18 cellular contexts compared by ENCODE assay signal in the genomic region with DNA sequence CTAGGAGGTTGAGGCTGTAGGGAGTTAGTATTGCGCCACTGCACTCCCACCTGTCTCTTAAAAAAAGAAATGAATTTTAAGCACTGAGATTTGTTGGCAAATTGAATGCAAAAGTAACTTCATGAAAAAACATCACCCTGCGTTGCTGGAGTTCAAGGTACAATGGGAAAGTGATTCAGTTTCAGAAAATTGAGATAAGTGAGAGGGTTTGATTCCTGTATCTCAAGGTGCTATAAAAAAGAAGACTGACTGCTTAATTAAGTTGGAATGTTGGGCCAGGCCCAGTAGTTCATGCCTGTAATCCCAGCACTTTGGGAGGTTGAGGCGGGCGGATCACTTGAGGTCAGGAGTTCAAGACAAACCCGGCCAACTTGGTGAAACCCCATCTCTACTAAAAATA. TPM values are rescaled to one million over a fixed set of nuclear protein-coding genes. Genes with fewer than 3 reads are reported as not detected.
DNase-seq lines count a peak whose midpoint lies in the region; ATAC-seq, FAIRE-seq and TF ChIP-seq lines count a peak whose summit lies in the region.
"Had no signal": no experiment of that assay in that cellular context is flagged by ENCODE, and none has a peak within 500 bp of the region (broad histone marks: within the 10 kb centered on the region; RNA-seq: fewer than 3 reads in every experiment).

No MANE protein-coding gene starts in this region.

- TF ChIP-seq RAD21 in SK-N-SH (IDR thresholded peaks at IDR 0.05; ENCODE audit: low read length), result no peak

- H3K4me3 Mint-ChIP-seq in activated T-cell treated with anti-CD3 and anti-CD28 coated beads, Interleukin-2, amount 50 U/mL, for 72 hours, result no peak overlapping the region
- H3K4me3 Mint-ChIP-seq in WTC11, result no peak overlapping the region
- H3K4me3 Mint-ChIP-seq: CD8-positive, alpha-beta memory T cell had no signal

- H3K4me2 ChIP-seq in keratinocyte (ENCODE audit: control insufficient read depth, extremely low read depth, insufficient read depth, low read depth, low read length) (no peak overlapping the region), SK-N-SH (no peak overlapping the region)

- ATAC-seq in activated T-cell treated with anti-CD3 and anti-CD28 coated beads, Interleukin-2, amount 50 U/mL, for 72 hours (replicated peaks in 1 of 2), result no peak
- ATAC-seq in WTC11 (no peak), HG02870 (IDR thresholded peaks at IDR 0.05; ENCODE audit: unreplicated experiment) (no peak)

- in situ Hi-C loops in KBM-7 (cut with MboI; ENCODE audit: low pct_unique_long_range_greater_than_20kb, low sequenced_read_pairs), result no loop called here

- dilution Hi-C loops in keratinocyte (cut with MboI; ENCODE audit: extremely low pct_ligation_motif_present, low sequenced_read_pairs), result no loop called here

- no peak overlapping the region for H2AFZ ChIP-seq in keratinocyte (ENCODE audit: control insufficient read depth, low read length)
- no peak overlapping the region for H2AFZ ChIP-seq in SK-N-SH (ENCODE audit: low read depth)

- H3K27me3 ChIP-seq in keratinocyte (ENCODE audit: control insufficient read depth, extremely low read depth, insufficient read depth, low read length) (no peaks in the 10 kb centered on the region), small intestine (ENCODE audit: control insufficient read depth in 2 of 2, insufficient read depth in 2 of 2, low read length in 2 of 2) (no peaks in the 10 kb centered on the region), SK-N-SH (ENCODE audit: insufficient read depth) (no peaks in the 10 kb centered on the region)

- H3K79me2 ChIP-seq in keratinocyte (ENCODE audit: control insufficient read depth, insufficient read depth, low read length), result peaks cover 78% of the 10 kb centered on the region
- H3K79me2 ChIP-seq in SK-N-SH (ENCODE audit: insufficient read depth), result peaks cover 94% of the 10 kb centered on the region

- 13 to 59% (median 34%) methylated on average over 5 of the region's 5 CpGs for WGBS in small intestine, 3 donors
- WGBS in SK-N-SH (ENCODE audit: low lambda C conversion rate), result 93% methylated on average over 5 of the region's 5 CpGs

- H4K20me1 ChIP-seq in keratinocyte (ENCODE audit: control insufficient read depth, extremely low read depth, insufficient read depth, low read length) (peaks cover 16% of the 10 kb centered on the region), SK-N-SH (ENCODE audit: insufficient read depth) (peaks cover 29% of the 10 kb centered on the region)

- TF ChIP-seq EP300 in SK-N-SH (IDR thresholded peaks at IDR 0.05; ENCODE audit: borderline replicate concordance in 1 of 2, low read depth in 1 of 2, low read length in 1 of 2), result no peak

- no peaks in the 10 kb centered on the region for H3K27me3 Mint-ChIP-seq in activated T-cell treated with anti-CD3 and anti-CD28 coated beads, Interleukin-2, amount 50 U/mL, for 72 hours (ENCODE audit: low read depth)
- H3K27me3 Mint-ChIP-seq in WTC11 (ENCODE audit: low read depth), result no peaks in the 10 kb centered on the region
- H3K27me3 Mint-ChIP-seq: CD8-positive, alpha-beta memory T cell had no signal

- peaks cover 9% of the 10 kb centered on the region for H3K4me1 ChIP-seq in keratinocyte (ENCODE audit: control insufficient read depth, extremely low read depth, insufficient read depth, low read length)
- peaks cover 0 to 12% of the 10 kb centered on the region in 2 donors for H3K4me1 ChIP-seq in small intestine (ENCODE audit: control insufficient read depth in 2 of 2, insufficient read depth in 1 of 2, low read depth in 1 of 2, low read length in 1 of 2)
- peaks cover 0 to 24% of the 10 kb centered on the region in 2 experiments; a peak in 2 of 4 replicates for H3K4me1 ChIP-seq in SK-N-SH (ENCODE audit: control insufficient read depth in 1 of 2, insufficient read depth in 2 of 2, low read depth in 1 of 2, low read length in 1 of 2)

- H3K4me3 ChIP-seq in keratinocyte (ENCODE audit: control insufficient read depth in 2 of 3, extremely low read depth in 1 of 3, insufficient read depth in 2 of 3, low read depth in 1 of 3, low read length in 3 of 3) (no peak overlapping the region), small intestine (ENCODE audit: low read depth in 1 of 2, low read length in 2 of 2) (no peak overlapping the region), SK-N-SH (ENCODE audit: low read depth in 2 of 2, low read length in 1 of 2) (no peak overlapping the region)
- H3K4me3 ChIP-seq: HAP-1 had no signal

- H3K36me3 ChIP-seq in keratinocyte (ENCODE audit: control insufficient read depth in 2 of 2, extremely low read depth in 1 of 2, insufficient read depth in 2 of 2, low read length in 2 of 2) (peaks cover 8 to 16% of the 10 kb centered on the region in 2 experiments), small intestine (ENCODE audit: control insufficient read depth in 2 of 2, insufficient read depth in 2 of 2, low read length in 2 of 2) (peaks cover 0 to 2% of the 10 kb centered on the region in 2 donors), SK-N-SH (replicated peaks in 1 of 2; ENCODE audit: control insufficient read depth in 1 of 2, insufficient read depth in 2 of 2, low read length in 1 of 2) (peaks cover 13 to 40% of the 10 kb centered on the region in 2 experiments)

- no peak for TF ChIP-seq CTCF in WTC11 (IDR thresholded peaks at IDR 0.05)
- TF ChIP-seq CTCF in keratinocyte (optimal IDR thresholded peaks at IDR 0.05 in 1 of 3, IDR thresholded peaks at IDR 0.05 in 1 of 3, conservative IDR thresholded peaks at IDR 0.05 in 1 of 3; ENCODE audit: extremely low read depth in 1 of 3, insufficient read depth in 2 of 3, low read length in 3 of 3), result no peak
- TF ChIP-seq CTCF in SK-N-SH (IDR thresholded peaks at IDR 0.05), result no peak

- peaks cover 5% of the 10 kb centered on the region for H3F3A ChIP-seq in SK-N-SH (replicated peaks; ENCODE audit: insufficient read depth)

- H3K9me3 ChIP-seq in keratinocyte (ENCODE audit: control insufficient read depth, low read depth, low read length), result no peaks in the 10 kb centered on the region
- H3K9me3 ChIP-seq in small intestine (ENCODE audit: control insufficient read depth, low read depth), result no peaks in the 10 kb centered on the region
- H3K9me3 ChIP-seq in SK-N-SH, result no peaks in the 10 kb centered on the region
- H3K9me3 ChIP-seq: Caco-2, HAP-1 had no signal

- no peak overlapping the region for H3K9ac ChIP-seq in keratinocyte (ENCODE audit: control insufficient read depth, extremely low read depth, insufficient read depth, low read length)
- no peak overlapping the region for H3K9ac ChIP-seq in SK-N-SH

- no peaks in the 10 kb centered on the region for H3K9me3 Mint-ChIP-seq in activated T-cell treated with anti-CD3 and anti-CD28 coated beads, Interleukin-2, amount 50 U/mL, for 72 hours
- H3K9me3 Mint-ChIP-seq in WTC11, result no peaks in the 10 kb centered on the region
- H3K9me3 Mint-ChIP-seq: CD8-positive, alpha-beta memory T cell had no signal

- peak overlapping the region; percentile 57 for H3K27ac Mint-ChIP-seq in activated T-cell treated with anti-CD3 and anti-CD28 coated beads, Interleukin-2, amount 50 U/mL, for 72 hours
- peak overlapping the region; percentile 41; the same call in 1 of the 2 replicates for H3K27ac Mint-ChIP-seq in WTC11

- H3K4me1 Mint-ChIP-seq in activated T-cell treated with anti-CD3 and anti-CD28 coated beads, Interleukin-2, amount 50 U/mL, for 72 hours (ENCODE audit: low read depth), result peaks cover 20% of the 10 kb centered on the region
- peaks cover 16% of the 10 kb centered on the region for H3K4me1 Mint-ChIP-seq in WTC11

- H3K9me2 ChIP-seq in SK-N-SH, result no peaks in the 10 kb centered on the region

- CTCF ChIA-PET in WTC11 (lab: Charles Lee) (no interaction called here), SK-N-SH (lab: Yijun Ruan, JAX) (no interaction called here)

- POLR2A ChIA-PET in WTC11 (lab: Charles Lee) (no interaction called here), SK-N-SH (lab: Yijun Ruan, JAX) (no interaction called here)

- H3K9me1 ChIP-seq in keratinocyte (ENCODE audit: control insufficient read depth, extremely low read depth, insufficient read depth, low read length), result no peaks in the 10 kb centered on the region

- FAIRE-seq in keratinocyte (lab: Jason Lieb, UNC) (no peak), small intestine (lab: Jason Lieb, UNC) (no peak)
- FAIRE-seq: GM12892, H1 had no signal

- DNase-seq in activated T-cell treated with anti-CD3 and anti-CD28 coated beads, Interleukin-2, amount 50 U/mL, for 72 hours, result no peak
- DNase-seq in activated T-cell treated with anti-CD3 and anti-CD28 coated beads for 4 hours, result no peak
- no peak for DNase-seq in WTC11 (ENCODE audit: low spot score)
- DNase-seq in keratinocyte (ENCODE audit: low read depth, low spot score), result no peak
- peak; percentile 86 for DNase-seq in small intestine
- no peak for DNase-seq in KBM-7
- DNase-seq in SK-N-SH, result no peak
- DNase-seq: ACHN; Caco-2; CD8-positive, alpha-beta memory T cell; DND-41; GDM1 had no signal

- H3K27ac ChIP-seq in keratinocyte (ENCODE audit: control insufficient read depth, insufficient read depth, low read length) (peak overlapping the region; percentile 7), small intestine (ENCODE audit: low read depth in 1 of 2, low read length in 1 of 2) (peak overlapping the region; percentile 57 to 66), SK-N-SH (ENCODE audit: low read depth in 2 of 2, low read length in 1 of 2) (no peak overlapping the region)
- H3K27ac ChIP-seq: C4-2B, HL-60 had no signal

- H3K36me3 Mint-ChIP-seq in activated T-cell treated with anti-CD3 and anti-CD28 coated beads, Interleukin-2, amount 50 U/mL, for 72 hours (ENCODE audit: insufficient read depth in 2 of 2), result peaks cover 2 to 17% of the 10 kb centered on the region in 2 donors
- H3K36me3 Mint-ChIP-seq in WTC11, result peaks cover 13% of the 10 kb centered on the region

TF ChIP-seq in WTC11, 78 proteins besides CTCF, POLR2A, EP300 and RAD21 (continues in another document):
- TF ChIP-seq HMGA2 (CRISPR knock-in tag; IDR thresholded peaks at IDR 0.05) (no peak), PRRX2 (CRISPR knock-in tag; IDR thresholded peaks at IDR 0.05) (no peak)

TF ChIP-seq in SK-N-SH, 30 proteins besides CTCF, POLR2A, EP300 and RAD21 (continues in another document):
- TF ChIP-seq GATA2 (CRISPR knock-in tag; IDR thresholded peaks at IDR 0.05) (no peak), TEAD4 (IDR thresholded peaks at IDR 0.05; ENCODE audit: borderline replicate concordance, insufficient read depth) (no peak)

RNA-seq across cellular contexts. Expression of gene IQGAP1, which starts 39.1 kb away (rescaled TPM):
- total RNA-seq in activated T-cell treated with anti-CD3 and anti-CD28 coated beads, Interleukin-2, amount 50 U/mL, for 72 hours, result 100 to 1,000 TPM; 177 to 184 TPM
- total RNA-seq in WTC11 (2021), result 83.0 to 106 TPM (median 86.8 TPM) in 3 replicates
- 219 to 310 TPM (median 253 TPM) in 3 replicates for polyA plus RNA-seq in keratinocyte
- polyA plus RNA-seq in keratinocyte (2011; ENCODE audit: low read depth), result 1,067 TPM
- polyA plus RNA-seq in keratinocyte (2011; cell fraction: cytosol; rRNA removed), result 127 and 198 TPM in 2 replicates
- polyA plus RNA-seq in keratinocyte (2011; cell fraction: nucleus; rRNA removed), result 543 and 692 TPM in 2 replicates
- polyA plus RNA-seq in keratinocyte (2012; ENCODE audit: low replicate concordance), result 163 and 252 TPM in 2 replicates
- 189 to 616 TPM (median 435 TPM) in 3 replicates for polyA minus RNA-seq in keratinocyte
- polyA minus RNA-seq in keratinocyte (2011; cell fraction: cytosol; rRNA and poly(A)+ RNA removed), result 205 TPM
- 533 and 899 TPM in 2 replicates for polyA minus RNA-seq in keratinocyte (2011; cell fraction: nucleus; rRNA and poly(A)+ RNA removed)
- 10 to 100 TPM; 54.3 to 77.9 (median 61.7) TPM for polyA plus RNA-seq in small intestine
- polyA plus RNA-seq in SK-N-SH (2012; rRNA removed), result 51.8 and 56.5 TPM in 2 replicates
- 36.4 and 55.5 TPM in 2 replicates for polyA plus RNA-seq in SK-N-SH (2012; cell fraction: cytosol; rRNA removed)
- polyA plus RNA-seq in SK-N-SH (2012; cell fraction: nucleus; rRNA removed), result 113 and 182 TPM in 2 replicates

Comparison
In these comparisons a context has a peak if more than half of its experiments do, and no peak if none do; other contexts are left out.
1. H3K27ac ChIP-seq: peak in keratinocyte (single experiment) and small intestine (2 of 2); none in SK-N-SH (0 of 2).